In genomic region chr2:105329561-105330495, GRCh38 we compare ENCODE assay signal across 2 cellular contexts.
TF ChIP-seq lines count a peak whose summit lies in the region.

A gene with protein sequence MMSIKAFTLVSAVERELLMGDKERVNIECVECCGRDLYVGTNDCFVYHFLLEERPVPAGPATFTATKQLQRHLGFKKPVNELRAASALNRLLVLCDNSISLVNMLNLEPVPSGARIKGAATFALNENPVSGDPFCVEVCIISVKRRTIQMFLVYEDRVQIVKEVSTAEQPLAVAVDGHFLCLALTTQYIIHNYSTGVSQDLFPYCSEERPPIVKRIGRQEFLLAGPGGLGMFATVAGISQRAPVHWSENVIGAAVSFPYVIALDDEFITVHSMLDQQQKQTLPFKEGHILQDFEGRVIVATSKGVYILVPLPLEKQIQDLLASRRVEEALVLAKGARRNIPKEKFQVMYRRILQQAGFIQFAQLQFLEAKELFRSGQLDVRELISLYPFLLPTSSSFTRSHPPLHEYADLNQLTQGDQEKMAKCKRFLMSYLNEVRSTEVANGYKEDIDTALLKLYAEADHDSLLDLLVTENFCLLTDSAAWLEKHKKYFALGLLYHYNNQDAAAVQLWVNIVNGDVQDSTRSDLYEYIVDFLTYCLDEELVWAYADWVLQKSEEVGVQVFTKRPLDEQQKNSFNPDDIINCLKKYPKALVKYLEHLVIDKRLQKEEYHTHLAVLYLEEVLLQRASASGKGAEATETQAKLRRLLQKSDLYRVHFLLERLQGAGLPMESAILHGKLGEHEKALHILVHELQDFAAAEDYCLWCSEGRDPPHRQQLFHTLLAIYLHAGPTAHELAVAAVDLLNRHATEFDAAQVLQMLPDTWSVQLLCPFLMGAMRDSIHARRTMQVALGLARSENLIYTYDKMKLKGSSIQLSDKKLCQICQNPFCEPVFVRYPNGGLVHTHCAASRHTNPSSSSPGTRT (minus strand): TSS chr2:105329735. CDS start chr2:105308301, 21,434 bp downstream.

TF ChIP-seq in HEK293, 187 proteins besides CTCF, POLR2A, EP300 and RAD21 (continued from another document and continues in another):
- TF ChIP-seq, protein P1, sequence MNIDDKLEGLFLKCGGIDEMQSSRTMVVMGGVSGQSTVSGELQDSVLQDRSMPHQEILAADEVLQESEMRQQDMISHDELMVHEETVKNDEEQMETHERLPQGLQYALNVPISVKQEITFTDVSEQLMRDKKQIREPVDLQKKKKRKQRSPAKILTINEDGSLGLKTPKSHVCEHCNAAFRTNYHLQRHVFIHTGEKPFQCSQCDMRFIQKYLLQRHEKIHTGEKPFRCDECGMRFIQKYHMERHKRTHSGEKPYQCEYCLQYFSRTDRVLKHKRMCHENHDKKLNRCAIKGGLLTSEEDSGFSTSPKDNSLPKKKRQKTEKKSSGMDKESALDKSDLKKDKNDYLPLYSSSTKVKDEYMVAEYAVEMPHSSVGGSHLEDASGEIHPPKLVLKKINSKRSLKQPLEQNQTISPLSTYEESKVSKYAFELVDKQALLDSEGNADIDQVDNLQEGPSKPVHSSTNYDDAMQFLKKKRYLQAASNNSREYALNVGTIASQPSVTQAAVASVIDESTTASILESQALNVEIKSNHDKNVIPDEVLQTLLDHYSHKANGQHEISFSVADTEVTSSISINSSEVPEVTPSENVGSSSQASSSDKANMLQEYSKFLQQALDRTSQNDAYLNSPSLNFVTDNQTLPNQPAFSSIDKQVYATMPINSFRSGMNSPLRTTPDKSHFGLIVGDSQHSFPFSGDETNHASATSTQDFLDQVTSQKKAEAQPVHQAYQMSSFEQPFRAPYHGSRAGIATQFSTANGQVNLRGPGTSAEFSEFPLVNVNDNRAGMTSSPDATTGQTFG (tag by site-specific recombination; IDR thresholded peaks at IDR 0.05; ENCODE audit: borderline replicate concordance) = no peak
- TF ChIP-seq ZNF335 (tag by site-specific recombination; conservative IDR thresholded peaks at IDR 0.05) (peak; percentile 69), ZNF398 (tag by site-specific recombination; IDR thresholded peaks at IDR 0.05) (no peak), HOXC10 (CRISPR knock-in tag; IDR thresholded peaks at IDR 0.05) (no peak), ZFHX2 (tag by site-specific recombination; conservative IDR thresholded peaks at IDR 0.05) (no peak; the same call in 1 of the 2 replicates), ZNF366 (tag by site-specific recombination; conservative IDR thresholded peaks at IDR 0.05) (no peak), ZNF391 (tag by site-specific recombination; IDR thresholded peaks at IDR 0.05; ENCODE audit: borderline replicate concordance, low read depth) (no peak), ZNF112 (tag by site-specific recombination; IDR thresholded peaks at IDR 0.05) (no peak), ZNF354C (tag by site-specific recombination; IDR thresholded peaks at IDR 0.05; ENCODE audit: borderline replicate concordance, low read depth) (no peak), ZBTB7A (tag by site-specific recombination; IDR thresholded peaks at IDR 0.05; ENCODE audit: low read depth) (no peak), KLF10 (tag by site-specific recombination; IDR thresholded peaks at IDR 0.05) (no peak), ZNF596 (tag by site-specific recombination; IDR thresholded peaks at IDR 0.05) (no peak), ZNF24 (tag by site-specific recombination; IDR thresholded peaks at IDR 0.05) (no peak), GLIS2 (tag by site-specific recombination; IDR thresholded peaks at IDR 0.05) (peak; percentile 72), KLF8 (tag by site-specific recombination; IDR thresholded peaks at IDR 0.05) (no peak), ZNF48 (tag by site-specific recombination; IDR thresholded peaks at IDR 0.05) (no peak), ZNF843 (tag by site-specific recombination; IDR thresholded peaks at IDR 0.05) (no peak)
- TF ChIP-seq, protein P2, sequence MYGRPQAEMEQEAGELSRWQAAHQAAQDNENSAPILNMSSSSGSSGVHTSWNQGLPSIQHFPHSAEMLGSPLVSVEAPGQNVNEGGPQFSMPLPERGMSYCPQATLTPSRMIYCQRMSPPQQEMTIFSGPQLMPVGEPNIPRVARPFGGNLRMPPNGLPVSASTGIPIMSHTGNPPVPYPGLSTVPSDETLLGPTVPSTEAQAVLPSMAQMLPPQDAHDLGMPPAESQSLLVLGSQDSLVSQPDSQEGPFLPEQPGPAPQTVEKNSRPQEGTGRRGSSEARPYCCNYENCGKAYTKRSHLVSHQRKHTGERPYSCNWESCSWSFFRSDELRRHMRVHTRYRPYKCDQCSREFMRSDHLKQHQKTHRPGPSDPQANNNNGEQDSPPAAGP (tag by site-specific recombination; IDR thresholded peaks at IDR 0.05) = no peak
- TF ChIP-seq, protein P3, sequence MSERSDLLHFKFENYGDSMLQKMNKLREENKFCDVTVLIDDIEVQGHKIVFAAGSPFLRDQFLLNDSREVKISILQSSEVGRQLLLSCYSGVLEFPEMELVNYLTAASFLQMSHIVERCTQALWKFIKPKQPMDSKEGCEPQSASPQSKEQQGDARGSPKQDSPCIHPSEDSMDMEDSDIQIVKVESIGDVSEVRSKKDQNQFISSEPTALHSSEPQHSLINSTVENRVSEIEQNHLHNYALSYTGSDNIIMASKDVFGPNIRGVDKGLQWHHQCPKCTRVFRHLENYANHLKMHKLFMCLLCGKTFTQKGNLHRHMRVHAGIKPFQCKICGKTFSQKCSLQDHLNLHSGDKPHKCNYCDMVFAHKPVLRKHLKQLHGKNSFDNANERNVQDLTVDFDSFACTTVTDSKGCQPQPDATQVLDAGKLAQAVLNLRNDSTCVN (tag by site-specific recombination; optimal IDR thresholded peaks at IDR 0.05) = peak; percentile 42
- TF ChIP-seq, protein P4, sequence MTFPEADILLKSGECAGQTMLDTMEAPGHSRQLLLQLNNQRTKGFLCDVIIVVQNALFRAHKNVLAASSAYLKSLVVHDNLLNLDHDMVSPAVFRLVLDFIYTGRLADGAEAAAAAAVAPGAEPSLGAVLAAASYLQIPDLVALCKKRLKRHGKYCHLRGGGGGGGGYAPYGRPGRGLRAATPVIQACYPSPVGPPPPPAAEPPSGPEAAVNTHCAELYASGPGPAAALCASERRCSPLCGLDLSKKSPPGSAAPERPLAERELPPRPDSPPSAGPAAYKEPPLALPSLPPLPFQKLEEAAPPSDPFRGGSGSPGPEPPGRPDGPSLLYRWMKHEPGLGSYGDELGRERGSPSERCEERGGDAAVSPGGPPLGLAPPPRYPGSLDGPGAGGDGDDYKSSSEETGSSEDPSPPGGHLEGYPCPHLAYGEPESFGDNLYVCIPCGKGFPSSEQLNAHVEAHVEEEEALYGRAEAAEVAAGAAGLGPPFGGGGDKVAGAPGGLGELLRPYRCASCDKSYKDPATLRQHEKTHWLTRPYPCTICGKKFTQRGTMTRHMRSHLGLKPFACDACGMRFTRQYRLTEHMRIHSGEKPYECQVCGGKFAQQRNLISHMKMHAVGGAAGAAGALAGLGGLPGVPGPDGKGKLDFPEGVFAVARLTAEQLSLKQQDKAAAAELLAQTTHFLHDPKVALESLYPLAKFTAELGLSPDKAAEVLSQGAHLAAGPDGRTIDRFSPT (tag by site-specific recombination; IDR thresholded peaks at IDR 0.05) = no peak

TF ChIP-seq in WTC11, 78 proteins besides CTCF, POLR2A, EP300 and RAD21 (continued from another document):
- TF ChIP-seq, protein P5, sequence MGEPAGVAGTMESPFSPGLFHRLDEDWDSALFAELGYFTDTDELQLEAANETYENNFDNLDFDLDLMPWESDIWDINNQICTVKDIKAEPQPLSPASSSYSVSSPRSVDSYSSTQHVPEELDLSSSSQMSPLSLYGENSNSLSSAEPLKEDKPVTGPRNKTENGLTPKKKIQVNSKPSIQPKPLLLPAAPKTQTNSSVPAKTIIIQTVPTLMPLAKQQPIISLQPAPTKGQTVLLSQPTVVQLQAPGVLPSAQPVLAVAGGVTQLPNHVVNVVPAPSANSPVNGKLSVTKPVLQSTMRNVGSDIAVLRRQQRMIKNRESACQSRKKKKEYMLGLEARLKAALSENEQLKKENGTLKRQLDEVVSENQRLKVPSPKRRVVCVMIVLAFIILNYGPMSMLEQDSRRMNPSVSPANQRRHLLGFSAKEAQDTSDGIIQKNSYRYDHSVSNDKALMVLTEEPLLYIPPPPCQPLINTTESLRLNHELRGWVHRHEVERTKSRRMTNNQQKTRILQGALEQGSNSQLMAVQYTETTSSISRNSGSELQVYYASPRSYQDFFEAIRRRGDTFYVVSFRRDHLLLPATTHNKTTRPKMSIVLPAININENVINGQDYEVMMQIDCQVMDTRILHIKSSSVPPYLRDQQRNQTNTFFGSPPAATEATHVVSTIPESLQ (CRISPR knock-in tag; IDR thresholded peaks at IDR 0.05) = no peak
- TF ChIP-seq ZBTB21 (CRISPR knock-in tag; IDR thresholded peaks at IDR 0.05; ENCODE audit: borderline replicate concordance) (no peak), MXD4 (CRISPR knock-in tag; IDR thresholded peaks at IDR 0.05; ENCODE audit: borderline replicate concordance) (no peak), FOXK1 (CRISPR knock-in tag; IDR thresholded peaks at IDR 0.05) (0 out of 2 replicates have a peak, but pooled peaks have one; percentile 33), CREM (CRISPR knock-in tag; IDR thresholded peaks at IDR 0.05) (peak; percentile 54; the same call in 1 of the 2 replicates), RORB (CRISPR knock-in tag; IDR thresholded peaks at IDR 0.05) (no peak), ZNF671 (CRISPR knock-in tag; IDR thresholded peaks at IDR 0.05) (no peak), PRRX2 (CRISPR knock-in tag; IDR thresholded peaks at IDR 0.05) (no peak), JAZF1 (CRISPR knock-in tag; IDR thresholded peaks at IDR 0.05) (no peak)
- TF ChIP-seq, protein P6, sequence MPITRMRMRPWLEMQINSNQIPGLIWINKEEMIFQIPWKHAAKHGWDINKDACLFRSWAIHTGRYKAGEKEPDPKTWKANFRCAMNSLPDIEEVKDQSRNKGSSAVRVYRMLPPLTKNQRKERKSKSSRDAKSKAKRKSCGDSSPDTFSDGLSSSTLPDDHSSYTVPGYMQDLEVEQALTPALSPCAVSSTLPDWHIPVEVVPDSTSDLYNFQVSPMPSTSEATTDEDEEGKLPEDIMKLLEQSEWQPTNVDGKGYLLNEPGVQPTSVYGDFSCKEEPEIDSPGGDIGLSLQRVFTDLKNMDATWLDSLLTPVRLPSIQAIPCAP (CRISPR knock-in tag; IDR thresholded peaks at IDR 0.05) = 0 out of 2 replicates have a peak, but pooled peaks have one; percentile 27
